ENCODE assay signal across 18 cellular contexts in genomic region chr9:110650261-110650660, GRCh38. TPM values are rescaled to one million over a fixed set of nuclear protein-coding genes. Genes with fewer than 3 reads are reported as not detected.
DNase-seq lines count a peak whose midpoint lies in the region; ATAC-seq, FAIRE-seq and TF ChIP-seq lines count a peak whose summit lies in the region.
"Had no signal": no experiment of that assay in that cellular context is flagged by ENCODE, and none has a peak within 500 bp of the region (broad histone marks: within the 10 kb centered on the region; RNA-seq: fewer than 3 reads in every experiment).

No MANE protein-coding gene starts in this region.

- H2AFZ ChIP-seq in fibroblast of lung (ENCODE audit: low read length) = no peak overlapping the region
- H2AFZ ChIP-seq in HepG2 (ENCODE audit: low read length) = no peak overlapping the region

- no TSS peak for BruUV-seq in HepG2 (replicated peaks; lab: Mats Ljungman, UMichigan)

- no peak overlapping the region for H3K9ac ChIP-seq in fibroblast of lung (ENCODE audit: insufficient read depth, low read length)
- no peak overlapping the region for H3K9ac ChIP-seq in HepG2 (ENCODE audit: insufficient read depth, low read depth, low read length)

- DNase-seq in AG09319 (ENCODE audit: extremely low read depth, low read depth) = peak; percentile 44
- peak; percentile 71 for DNase-seq in RPMI7951 (ENCODE audit: low read depth)
- peak; percentile 69 to 88 for DNase-seq in fibroblast of lung (ENCODE audit: low read depth in 2 of 2)
- peak; percentile 67 for DNase-seq in sigmoid colon
- no peak for DNase-seq in germinal center (ENCODE audit: low spot score)
- DNase-seq in HepG2 (ENCODE audit: low spot score) = no peak
- DNase-seq: activated CD4-positive, alpha-beta T cell treated with anti-CD3 and anti-CD28 coated beads, Interleukin-2, amount 10 ng/mL, durations not matched to agents 24 days and 14 days; CD4-positive, CD25-positive, alpha-beta regulatory T cell; MM.1S; naive B cell; NCI-H510A; stimulated activated CD4-positive, alpha-beta T cell treated with anti-CD3 and anti-CD28 coated beads, Interleukin-15, amount 100 ng/mL, for 24 hours had no signal

- TF ChIP-seq RAD21 in HepG2 (CRISPR knock-in tag; IDR thresholded peaks at IDR 0.05) = no peak

- H3K4me2 ChIP-seq in fibroblast of lung (ENCODE audit: extremely low read depth, insufficient read depth, low read length) (no peak overlapping the region), HepG2 (ENCODE audit: low read depth, low read length) (no peak overlapping the region)

- in situ Hi-C loops in HepG2 (cut with HindIII; ENCODE audit: extremely low pct_ligation_motif_present, low pct_unique_long_range_greater_than_20kb) = no loop called here

- H3K27me3 ChIP-seq in fibroblast of lung (ENCODE audit: control insufficient read depth, insufficient read depth, low read length) (no peaks in the 10 kb centered on the region), sigmoid colon (no peaks in the 10 kb centered on the region), HepG2 (ENCODE audit: control insufficient read depth in 1 of 2, insufficient read depth in 2 of 2, low read length in 2 of 2) (no peaks in the 10 kb centered on the region)

- H3K4me3 ChIP-seq in fibroblast of lung (replicated peaks in 1 of 4; ENCODE audit: control extremely low read depth in 1 of 4, insufficient read depth in 1 of 4, low read depth in 3 of 4, low read length in 4 of 4) (no peak overlapping the region), sigmoid colon (no peak overlapping the region), HepG2 (replicated peaks in 1 of 3; ENCODE audit: insufficient read depth in 1 of 3, low read depth in 2 of 3, low read length in 3 of 3) (no peak overlapping the region)

- intact Hi-C loops in sigmoid colon (cut with DNase I) = loop anchor here (10.0 kb wide), 1 partner anchor 385 kb away; the partner anchor contains the start of gene LPAR1
- intact Hi-C loops in HepG2 (cut with micrococcal nuclease; ENCODE audit: unreplicated experiment) = no loop called here

- no peak for TF ChIP-seq CTCF in AG09319 (IDR thresholded peaks at IDR 0.05; ENCODE audit: low read depth, low read length)
- TF ChIP-seq CTCF in fibroblast of lung (conservative IDR thresholded peaks at IDR 0.05 in 1 of 2, IDR thresholded peaks at IDR 0.05 in 1 of 2; ENCODE audit: low read depth in 1 of 2, low read length in 2 of 2) = no peak
- no peak for TF ChIP-seq CTCF in sigmoid colon (IDR thresholded peaks at IDR 0.05)
- TF ChIP-seq CTCF in HepG2 (CRISPR knock-in tag; IDR thresholded peaks at IDR 0.05) = no peak

- TF ChIP-seq EP300 in sigmoid colon (IDR thresholded peaks at IDR 0.05) = no peak
- TF ChIP-seq EP300 in HepG2 (IDR thresholded peaks at IDR 0.05; ENCODE audit: low read depth in 2 of 2, low read length in 2 of 2) = no peak
- TF ChIP-seq EP300 in HepG2 (CRISPR knock-in tag; IDR thresholded peaks at IDR 0.05; ENCODE audit: borderline replicate concordance) = no peak

- H3K4me1 ChIP-seq in fibroblast of lung (ENCODE audit: control insufficient read depth, extremely low read depth, insufficient read depth, low read length) (peaks cover 8% of the 10 kb centered on the region), sigmoid colon (peaks cover 0 to 26% (median 18%) of the 10 kb centered on the region in 4 donors), HepG2 (ENCODE audit: insufficient read depth, low read length) (no peaks in the 10 kb centered on the region)

- no peak for FAIRE-seq in HepG2 (lab: Jason Lieb, UNC)
- FAIRE-seq: GM19239, H1 had no signal

- POLR2A ChIA-PET in HepG2 (lab: Yijun Ruan, JAX) = no interaction called here

- ATAC-seq in HG03159 (IDR thresholded peaks at IDR 0.05; ENCODE audit: unreplicated experiment) (no peak), GM21381 (IDR thresholded peaks at IDR 0.05; ENCODE audit: unreplicated experiment) (no peak), HepG2 (no peak)
- ATAC-seq: stimulated activated effector memory CD8-positive, alpha-beta T cell treated with anti-CD3 and anti-CD28 coated beads, Interleukin-12 subunit alpha, Interleukin-12 subunit beta, amount 100 ng/mL, for 72 hours had no signal

- H4K20me1 ChIP-seq in fibroblast of lung (ENCODE audit: control insufficient read depth, extremely low read depth, insufficient read depth, low read length) (no peaks in the 10 kb centered on the region), HepG2 (ENCODE audit: insufficient read depth, low read length) (no peaks in the 10 kb centered on the region)

- CTCF ChIA-PET in HepG2 (lab: Yijun Ruan, JAX; ENCODE audit: low intra/inter-chr PET ratio, low total read pairs) = no interaction called here

- H3K36me3 ChIP-seq in fibroblast of lung (ENCODE audit: control insufficient read depth, insufficient read depth, low read length) (no peaks in the 10 kb centered on the region), sigmoid colon (no peaks in the 10 kb centered on the region), HepG2 (replicated peaks in 1 of 2; ENCODE audit: control insufficient read depth in 1 of 2, insufficient read depth in 2 of 2, low read length in 2 of 2) (no peaks in the 10 kb centered on the region)

- WGBS in sigmoid colon, 2 donors = 92 to 94% methylated on average over 3 of the region's 3 CpGs
- 12% methylated on average over 3 of the region's 3 CpGs for WGBS in HepG2 (ENCODE audit: low lambda C conversion rate)

- H3K9me3 ChIP-seq in fibroblast of lung (ENCODE audit: control insufficient read depth, insufficient read depth, low read depth, low read length) = no peaks in the 10 kb centered on the region
- no peaks in the 10 kb centered on the region for H3K9me3 ChIP-seq in sigmoid colon
- no peaks in the 10 kb centered on the region for H3K9me3 ChIP-seq in HepG2 (ENCODE audit: low read length)

- TF ChIP-seq POLR2A in sigmoid colon (IDR thresholded peaks at IDR 0.05) (no peak), HepG2 (IDR thresholded peaks at IDR 0.05; ENCODE audit: insufficient read depth in 1 of 2, low read depth in 2 of 2, low read length in 2 of 2) (no peak)

- H3K27ac ChIP-seq in fibroblast of lung (ENCODE audit: insufficient read depth, low read length) = peak overlapping the region; percentile 90
- H3K27ac ChIP-seq in sigmoid colon = peak overlapping the region in 3 of 4 donors; percentile 55 to 67 (median 63)
- H3K27ac ChIP-seq in HepG2 (ENCODE audit: extremely low read length, insufficient read depth, low read length) = no peak overlapping the region

- H3K79me2 ChIP-seq in fibroblast of lung (ENCODE audit: control insufficient read depth, insufficient read depth, low read length) = no peaks in the 10 kb centered on the region
- no peaks in the 10 kb centered on the region for H3K79me2 ChIP-seq in HepG2 (ENCODE audit: insufficient read depth, low read length)

TF ChIP-seq in HepG2, 621 proteins besides CTCF, POLR2A, EP300 and RAD21 (continues in another document):
- TF ChIP-seq ZNF572 (CRISPR knock-in tag; IDR thresholded peaks at IDR 0.05) (no peak), SIX4 (CRISPR knock-in tag; IDR thresholded peaks at IDR 0.05) (no peak), SAP130 (CRISPR knock-in tag; IDR thresholded peaks at IDR 0.05; ENCODE audit: low read depth) (no peak), ZSCAN20 (CRISPR knock-in tag; IDR thresholded peaks at IDR 0.05; ENCODE audit: borderline replicate concordance) (no peak), ZNF432 (CRISPR knock-in tag; IDR thresholded peaks at IDR 0.05; ENCODE audit: borderline replicate concordance) (no peak), SRY (CRISPR knock-in tag; IDR thresholded peaks at IDR 0.05) (no peak), RAD51 (IDR thresholded peaks at IDR 0.05; ENCODE audit: borderline replicate concordance) (no peak)

RNA-seq across cellular contexts. Expression of gene MUSK, which starts 18.3 kb away (rescaled TPM):
- total RNA-seq in RPMI7951 (2014; rRNA removed; shearing (Covaris generic)) = 5.5 and 8.2 TPM in 2 replicates
- under 0.01 and 0.66 TPM in 2 replicates for total RNA-seq in fibroblast of lung
- 0.31 and 1.3 TPM in 2 replicates for polyA plus RNA-seq in fibroblast of lung
- 0.12 and 0.70 TPM in 2 replicates for polyA plus RNA-seq in fibroblast of lung (2012)
- 4.4 TPM in 1 of 2 replicates, not detected in the other for polyA minus RNA-seq in fibroblast of lung (ENCODE audit: low replicate concordance)
- 1 to 10 TPM; 1.6 to 9.7 (median 7.2) TPM for total RNA-seq in sigmoid colon
- 1 to 10 TPM in 2 of 3 donors, under 1 TPM in 1; 0.46 to 2.3 (median 1.2) TPM for polyA plus RNA-seq in sigmoid colon
- total RNA-seq in HepG2 (2016; rRNA removed; fragmentation: Illumina TruSeq; extraction: Trizol) = not detected in 2 replicates
- total RNA-seq in HepG2 (2016; cell fraction: cytosol; rRNA removed; fragmentation: Illumina TruSeq; extraction: Trizol; ENCODE audit: low read depth) = not detected in 2 replicates
- total RNA-seq in HepG2 (2016; cell fraction: insoluble cytoplasmic fraction; rRNA removed; fragmentation: Illumina TruSeq; extraction: Trizol) = not detected in 2 replicates
- not detected in 2 replicates for total RNA-seq in HepG2 (2016; cell fraction: membrane; rRNA removed; fragmentation: Illumina TruSeq; extraction: Trizol)
- not detected in 2 replicates for total RNA-seq in HepG2 (2016; cell fraction: nucleus; rRNA removed; fragmentation: Illumina TruSeq; extraction: Trizol)
- polyA plus RNA-seq in HepG2 (2011; rRNA removed) = not detected in 2 replicates
- polyA plus RNA-seq in HepG2 (2011; cell fraction: cytosol; rRNA removed) = not detected in 2 replicates
- not detected in 2 replicates for polyA plus RNA-seq in HepG2 (2011; cell fraction: nucleus; rRNA removed)
- polyA plus RNA-seq in HepG2 (2012) = not detected in 2 replicates
- not detected in 2 replicates for polyA plus RNA-seq in HepG2 (2016; cell fraction: cytosol; fragmentation: Illumina TruSeq; extraction: Trizol; ENCODE audit: low read depth)
- polyA plus RNA-seq in HepG2 (2016; cell fraction: insoluble cytoplasmic fraction; fragmentation: Illumina TruSeq; extraction: Trizol; ENCODE audit: low read depth) = not detected in 2 replicates
- polyA plus RNA-seq in HepG2 (2016; cell fraction: membrane; fragmentation: Illumina TruSeq; extraction: Trizol; ENCODE audit: low read depth) = not detected in 2 replicates
- polyA plus RNA-seq in HepG2 (2016; cell fraction: nucleus; fragmentation: Illumina TruSeq; extraction: Trizol; ENCODE audit: insufficient read depth, low read depth) = not detected in 2 replicates
- not detected in 2 replicates for polyA minus RNA-seq in HepG2 (2011; rRNA and poly(A)+ RNA removed; ENCODE audit: low replicate concordance)
- not detected in 2 replicates for polyA minus RNA-seq in HepG2 (2011; cell fraction: cytosol; rRNA and poly(A)+ RNA removed)
- not detected in 2 replicates for polyA minus RNA-seq in HepG2 (2011; cell fraction: nucleus; rRNA and poly(A)+ RNA removed)
- total RNA-seq: activated CD4-positive, alpha-beta T cell treated with anti-CD3 and anti-CD28 coated beads, Interleukin-2, amount 10 ng/mL, durations not matched to agents 24 days and 14 days; CD4-positive, CD25-positive, alpha-beta regulatory T cell; dermis microvascular lymphatic vessel endothelial cell; H1 had no signal
- polyA plus RNA-seq: CD4-positive, CD25-positive, alpha-beta regulatory T cell; H1 had no signal

Comparison
In these comparisons a context has a peak if more than half of its experiments do, and no peak if none do; other contexts are left out.
1. DNase-seq: peak in AG09319 (single experiment), RPMI7951 (single experiment), fibroblast of lung (2 of 2) and sigmoid colon (single experiment); none in germinal center (single experiment) and HepG2 (single experiment).